35 cellular contexts compared by ENCODE assay signal in the genomic region with DNA sequence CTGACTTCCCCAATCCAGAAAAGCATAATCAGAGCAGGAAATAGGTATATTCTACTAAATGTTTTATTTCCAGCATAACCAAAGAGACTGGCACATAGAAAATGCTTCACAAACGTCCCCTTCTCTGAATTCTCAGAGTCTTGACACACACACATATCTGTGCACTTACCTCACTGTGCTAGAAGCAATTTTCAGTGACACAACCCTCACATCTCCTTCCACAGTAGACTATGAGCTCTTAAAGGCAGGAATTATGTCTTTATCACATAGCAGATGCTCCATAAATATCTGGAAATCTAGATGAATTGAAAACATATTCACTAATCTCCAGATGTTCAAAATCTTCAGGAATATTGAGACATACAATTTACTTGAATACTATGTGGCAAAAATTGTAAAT. TPM values are rescaled to one million over a fixed set of nuclear protein-coding genes. Genes with fewer than 3 reads are reported as not detected.
"Had no signal": no experiment of that assay in that cellular context is flagged by ENCODE, and none has a peak within 500 bp of the region (broad histone marks: within the 10 kb centered on the region; RNA-seq: fewer than 3 reads in every experiment).

No MANE protein-coding gene starts in this region.

- H3K4me3 Mint-ChIP-seq: activated naive CD8-positive, alpha-beta T cell; mesothelial cell of epicardium; nephron progenitor cell; stimulated activated memory B cell treated with anti-CD40 and anti-IgM and Interleukin-4, amounts not matched to agents 10 μg/mL and 1 μg/mL and 100 μg/mL, for 72 hours; T-helper 17 cell had no signal

- H3K36me3 ChIP-seq: cardiac muscle cell, colonic mucosa, esophagus muscularis mucosa, ovary, right lobe of liver, stomach, thyroid gland, WERI-Rb-1 had no signal

- H3K27ac Mint-ChIP-seq: activated naive CD8-positive, alpha-beta T cell; mesothelial cell of epicardium; naive B cell; nephron progenitor cell; progenitor cell of endocrine pancreas; stimulated activated memory B cell treated with anti-CD40 and anti-IgM and Interleukin-4, amounts not matched to agents 10 μg/mL and 1 μg/mL and 100 μg/mL, for 72 hours; T-helper 17 cell had no signal

- H3K27me3 ChIP-seq: body of pancreas, ovary, right lobe of liver, thyroid gland had no signal

- H3K4me3 ChIP-seq: body of pancreas, cardiac muscle cell, colonic mucosa, dorsolateral prefrontal cortex, esophagus muscularis mucosa, ovary, right lobe of liver, stomach, thyroid gland had no signal

- H3K9me3 ChIP-seq: body of pancreas, colonic mucosa, esophagus muscularis mucosa, ovary, right lobe of liver, stomach, thyroid gland had no signal

- H3K4me1 Mint-ChIP-seq: mesothelial cell of epicardium; naive B cell; stimulated activated memory B cell treated with anti-CD40 and anti-IgM and Interleukin-4, amounts not matched to agents 10 μg/mL and 1 μg/mL and 100 μg/mL, for 72 hours; T-helper 17 cell had no signal

- FAIRE-seq: endothelial cell of umbilical vein, frontal cortex, small intestine had no signal

- ATAC-seq: activated CD4-positive, CD25-positive, alpha-beta regulatory T cell treated with anti-CD3 and anti-CD28 coated beads, Interleukin-2, amount 50 U/mL, for 24 hours; stimulated activated memory B cell treated with anti-CD40 and anti-IgM and Interleukin-4, amounts not matched to agents 10 μg/mL and 1 μg/mL and 100 μg/mL, for 72 hours; T-helper 17 cell had no signal

- H3K36me3 Mint-ChIP-seq: activated naive CD8-positive, alpha-beta T cell; mesothelial cell of epicardium; naive B cell; stimulated activated memory B cell treated with anti-CD40 and anti-IgM and Interleukin-4, amounts not matched to agents 10 μg/mL and 1 μg/mL and 100 μg/mL, for 72 hours had no signal

- H3K27ac ChIP-seq: body of pancreas, cardiac muscle cell, colonic mucosa, dorsolateral prefrontal cortex, esophagus muscularis mucosa, ovary, right lobe of liver, thyroid gland, WERI-Rb-1 had no signal

- H3K9me3 Mint-ChIP-seq: mesothelial cell of epicardium; stimulated activated memory B cell treated with anti-CD40 and anti-IgM and Interleukin-4, amounts not matched to agents 10 μg/mL and 1 μg/mL and 100 μg/mL, for 72 hours had no signal

- DNase-seq: activated CD4-positive, alpha-beta T cell treated with anti-CD3 and anti-CD28 coated beads for 48 hours; activated CD4-positive, alpha-beta T cell treated with anti-CD3 and anti-CD28 coated beads, Interleukin-2, amount 50 U/mL, for 48 hours; activated CD8-positive, alpha-beta memory T cell treated with anti-CD3 and anti-CD28 coated beads for 24 hours; activated effector memory CD4-positive, alpha-beta T cell treated with Interleukin-2 at 50 U/mL for 16 hours; activated naive CD4-positive, alpha-beta T cell treated with Interleukin-2 at 50 U/mL for 16 hours; anterior cingulate cortex; cerebellar nuclear complex; colonic mucosa; dorsolateral prefrontal cortex; effector memory CD4-positive, alpha-beta T cell; hippocampal formation; left colon; naive B cell; nephron progenitor cell; ovary; right lobe of liver; stimulated activated CD4-positive, alpha-beta T cell treated with anti-CD3 and anti-CD28 coated beads, Interleukin-1b, Interleukin-23, amount 100 ng/mL, for 48 hours; stimulated activated CD4-positive, alpha-beta T cell treated with anti-CD3 and anti-CD28 coated beads, Interleukin-4, amount 100 ng/mL, for 4 hours; stimulated activated CD8-positive, alpha-beta memory T cell treated with anti-CD3 and anti-CD28 coated beads, Interleukin-4, amount 100 ng/mL, for 48 hours; T-helper 17 cell; T1000; thyroid gland; WERI-Rb-1 had no signal

- H3K4me1 ChIP-seq: colonic mucosa had no signal

RNA-seq across cellular contexts. Expression of a gene that starts 5.9 kb away (rescaled TPM):
- total RNA-seq: endothelial cell of umbilical vein, esophagus muscularis mucosa, T-helper 17 cell had no signal
- polyA plus RNA-seq: endothelial cell of umbilical vein had no signal
